In the genomic region with DNA sequence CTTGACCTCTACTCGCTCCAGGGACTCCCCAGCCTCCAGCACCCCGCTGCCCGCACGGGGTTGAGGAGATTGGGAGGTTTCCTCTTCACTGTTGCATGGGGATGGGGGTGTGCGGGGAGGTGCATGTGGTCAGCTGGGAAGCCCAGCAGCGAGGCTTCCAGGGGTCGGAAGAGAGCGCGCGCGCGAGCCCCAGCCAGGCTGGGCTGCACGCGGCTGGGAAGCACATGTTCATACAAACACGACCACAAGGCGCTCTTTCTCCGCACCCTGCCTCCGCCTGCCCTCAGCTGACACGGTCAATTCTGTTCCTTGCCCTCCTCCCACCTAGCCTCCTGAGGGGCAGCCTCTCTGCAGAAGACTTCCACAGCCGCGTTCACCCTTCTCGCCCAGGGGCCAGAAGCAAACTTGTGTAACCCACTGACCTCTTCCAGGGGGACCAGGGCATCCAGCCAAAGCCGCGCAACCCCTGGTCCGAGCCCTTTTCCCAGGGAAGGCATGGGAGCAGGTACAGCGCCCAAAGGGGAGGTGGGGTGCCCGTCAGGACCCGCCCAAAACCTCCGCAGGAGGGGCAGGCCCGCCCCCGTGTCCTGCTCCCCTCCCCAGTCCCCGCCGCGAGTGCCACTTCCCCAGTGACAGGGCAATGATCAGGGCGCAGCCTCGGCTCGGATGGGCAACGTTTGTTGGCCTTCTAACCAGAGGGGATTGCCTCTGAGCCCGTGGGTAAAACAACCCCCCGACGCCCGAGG, we compare ENCODE assay signal across 8 cellular contexts. TPM values are rescaled to one million over a fixed set of nuclear protein-coding genes. Genes with fewer than 3 reads are reported as not detected.
DNase-seq lines count a peak whose midpoint lies in the region; ATAC-seq, FAIRE-seq and TF ChIP-seq lines count a peak whose summit lies in the region.

No MANE protein-coding gene starts in this region.

- no peaks in the 10 kb centered on the region for H3K79me2 ChIP-seq in H9 (ENCODE audit: insufficient read depth, low read length)

- H4K20me1 ChIP-seq in H9 (ENCODE audit: control insufficient read depth, insufficient read depth, insufficient read length), result no peaks in the 10 kb centered on the region

- H2BK120ac ChIP-seq in H9 (ENCODE audit: low read depth, low read length, poor library complexity, severe bottlenecking), result no peak overlapping the region

- H2BK20ac ChIP-seq in H9 (ENCODE audit: low read depth, low read length, poor library complexity, severe bottlenecking), result no peak overlapping the region

- peaks cover 2% of the 10 kb centered on the region; the same call in 1 of the 2 replicates for H3K4me1 ChIP-seq in H9 (ENCODE audit: insufficient read depth, low read length)
- H3K4me1 ChIP-seq in colonic mucosa, result no peaks in the 10 kb centered on the region
- peaks cover 0 to 11% of the 10 kb centered on the region in 2 donors for H3K4me1 ChIP-seq in kidney (ENCODE audit: control insufficient read depth in 1 of 2, insufficient read depth in 1 of 2, low read depth in 1 of 2, low read length in 2 of 2)
- peaks cover 0 to 27% (median 24%) of the 10 kb centered on the region in 5 donors for H3K4me1 ChIP-seq in subcutaneous abdominal adipose tissue (ENCODE audit: control insufficient read depth in 5 of 5, insufficient read depth in 5 of 5, low read length in 5 of 5)

- H2AK5ac ChIP-seq in H9 (ENCODE audit: insufficient read length, low read length), result no peak overlapping the region

- H3K4me2 ChIP-seq in H9 (ENCODE audit: insufficient read depth, insufficient read length, low read length), result peak overlapping the region; percentile 99

- H4K91ac ChIP-seq in H9 (ENCODE audit: insufficient read length, low read depth, low read length), result no peak overlapping the region

- H3K23ac ChIP-seq in H9 (ENCODE audit: insufficient read length, low read depth, low read length), result no peak overlapping the region

- H3K9me3 ChIP-seq in H9 (ENCODE audit: control insufficient read depth, low read depth, low read length) (no peaks in the 10 kb centered on the region), colonic mucosa (no peaks in the 10 kb centered on the region), kidney (ENCODE audit: control insufficient read depth in 1 of 2, low read length in 2 of 2) (no peaks in the 10 kb centered on the region), subcutaneous abdominal adipose tissue (ENCODE audit: control insufficient read depth in 5 of 5, low read length in 5 of 5) (no peaks in the 10 kb centered on the region)

- no peak overlapping the region for H4K5ac ChIP-seq in H9 (ENCODE audit: insufficient read length, low read depth, low read length)

- TF ChIP-seq CTCF in H9 (conservative IDR thresholded peaks at IDR 0.05), result no peak
- TF ChIP-seq CTCF in colonic mucosa (IDR thresholded peaks at IDR 0.05), result no peak
- no peak for TF ChIP-seq CTCF in kidney (IDR thresholded peaks at IDR 0.05; ENCODE audit: borderline replicate concordance, extremely low read depth, insufficient read depth)

- H3K4ac ChIP-seq in H9 (ENCODE audit: low read depth, low read length), result no peak overlapping the region

- H3K27ac Mint-ChIP-seq in H9, result no peak overlapping the region; a peak in 1 of 7 replicates

- H2BK15ac ChIP-seq in H9 (ENCODE audit: low read depth, low read length), result no peak overlapping the region

- peaks cover 14 to 22% of the 10 kb centered on the region in 2 experiments; a peak in 3 of 4 replicates for H3K4me1 Mint-ChIP-seq in H9

- H2BK5ac ChIP-seq in H9 (ENCODE audit: insufficient read length, low read length), result no peak overlapping the region

- no peak overlapping the region for H2BK12ac ChIP-seq in H9 (ENCODE audit: insufficient read length, low read depth, low read length)

- no peaks in the 10 kb centered on the region for H3K79me1 ChIP-seq in H9 (ENCODE audit: insufficient read depth, low read depth, low read length, poor library complexity, severe bottlenecking)

- H2AFZ ChIP-seq in H9 (ENCODE audit: low read length), result no peak overlapping the region

- H3K18ac ChIP-seq in H9 (ENCODE audit: insufficient read length, low read depth, low read length), result no peak overlapping the region

- no peak overlapping the region for H3K9ac ChIP-seq in H9 (ENCODE audit: extremely low read depth, insufficient read length, low read length)
- H3K9ac ChIP-seq in colonic mucosa (ENCODE audit: low read depth in 2 of 2, low read length in 2 of 2), result no peak overlapping the region
- no peak overlapping the region for H3K9ac ChIP-seq in kidney (ENCODE audit: low read length in 2 of 2)
- no peak overlapping the region for H3K9ac ChIP-seq in subcutaneous abdominal adipose tissue (ENCODE audit: low read length in 5 of 5)

- intact Hi-C loops in colonic mucosa (cut with DNase I), result no loop called here
- intact Hi-C loops in kidney (cut with DNase I), result no loop called here

- FAIRE-seq in kidney (lab: Jason Lieb, UNC), result no peak

- H3K27me3 ChIP-seq in H9 (ENCODE audit: insufficient read depth, low read length) (peaks cover 24% of the 10 kb centered on the region), colonic mucosa (peaks cover 25% of the 10 kb centered on the region), subcutaneous abdominal adipose tissue (ENCODE audit: control insufficient read depth in 5 of 5, insufficient read depth in 4 of 5, low read length in 5 of 5) (peaks cover 3 to 16% (median 10%) of the 10 kb centered on the region in 5 donors)

- H4K8ac ChIP-seq in H9 (replicated peaks; ENCODE audit: insufficient read length, low read depth, low read length), result no peak overlapping the region

- peak overlapping the region; percentile 53 for H3K14ac ChIP-seq in H9 (ENCODE audit: insufficient read depth, low read length)

- DNase-seq in H9 (peak; percentile 68), colonic mucosa (no peak), kidney (peak; percentile 74), GOT3 (lab: John Stamatoyannopoulos, UW) (no peak), NK-92 (lab: John Stamatoyannopoulos, UW; ENCODE audit: unreplicated experiment) (no peak)
- DNase-seq in activated T-cell treated with anti-CD3 and anti-CD28 coated beads, Interleukin-2, amount 50 U/mL, for 1 hour, result no peak

- H3K23me2 ChIP-seq in H9 (ENCODE audit: insufficient read length, low read depth, low read length, poor library complexity, severe bottlenecking), result peaks cover 16% of the 10 kb centered on the region

- no peak overlapping the region for H3K56ac ChIP-seq in H9 (ENCODE audit: insufficient read length, low read depth, low read length)

- no peaks in the 10 kb centered on the region for H3K36me3 Mint-ChIP-seq in H9 (ENCODE audit: insufficient read depth in 1 of 3, low read depth in 3 of 3)

- H3K36me3 ChIP-seq in colonic mucosa, result no peaks in the 10 kb centered on the region
- no peaks in the 10 kb centered on the region for H3K36me3 ChIP-seq in kidney (ENCODE audit: control insufficient read depth in 1 of 2, insufficient read depth in 2 of 2, low read length in 2 of 2)
- no peaks in the 10 kb centered on the region for H3K36me3 ChIP-seq in subcutaneous abdominal adipose tissue (ENCODE audit: control insufficient read depth in 5 of 5, insufficient read depth in 5 of 5, low read length in 5 of 5)

- H3K27me3 Mint-ChIP-seq in H9 (ENCODE audit: low read depth), result peaks cover 83% of the 10 kb centered on the region

- no peak overlapping the region for H3K27ac ChIP-seq in H9 (ENCODE audit: insufficient read length, low read depth, low read length)
- H3K27ac ChIP-seq in colonic mucosa, result no peak overlapping the region
- H3K27ac ChIP-seq in kidney (ENCODE audit: low read depth in 2 of 2, low read length in 2 of 2), result no peak overlapping the region
- H3K27ac ChIP-seq in subcutaneous abdominal adipose tissue (ENCODE audit: low read depth, low read length), result no peak overlapping the region

- no CpG with 5 or more reads among the region's 42 CpGs for WGBS in H9 (ENCODE audit: extremely low coverage, insufficient read length, low lambda C conversion rate)

- peaks cover 0 to 4% of the 10 kb centered on the region in 2 experiments; a peak in 1 of 5 replicates for H3K9me3 Mint-ChIP-seq in H9

- H3K4me3 ChIP-seq in colonic mucosa (peak overlapping the region; percentile 24), kidney (ENCODE audit: low read length in 2 of 2) (peak overlapping the region in 1 of 2 donors; percentile 54), subcutaneous abdominal adipose tissue (ENCODE audit: low read depth in 1 of 5, low read length in 5 of 5) (peak overlapping the region; percentile 57 to 67 (median 59))

- no peak overlapping the region for H3T11ph ChIP-seq in H9 (ENCODE audit: low read length)

- H3K4me3 Mint-ChIP-seq in H9, result peak overlapping the region; percentile 67 to 76

- ATAC-seq in HG03025 (IDR thresholded peaks at IDR 0.05; ENCODE audit: low FRiP score, unreplicated experiment), result no peak

RNA-seq across cellular contexts. Expression of a gene that starts 1.3 kb away (rescaled TPM):
- total RNA-seq in H9 (2021) (0.15 and 0.35 TPM in 2 replicates), colonic mucosa (under 1 TPM; 0.02 to 0.40 TPM), kidney (0.54 TPM)
- 0.47 TPM for polyA plus RNA-seq in kidney (ENCODE audit: insufficient read depth, low read depth, low replicate concordance)

Comparison
In these comparisons a context has a peak if more than half of its experiments do, and no peak if none do; other contexts are left out.
1. DNase-seq: peak in H9 (single experiment) and kidney (single experiment); none in colonic mucosa (single experiment), GOT3 (single experiment), activated T-cell treated with anti-CD3 and anti-CD28 coated beads, Interleukin-2, amount 50 U/mL, for 1 hour (single experiment) and NK-92 (single experiment).